ENCODE assay signal across 1 cellular context in the genomic region with DNA sequence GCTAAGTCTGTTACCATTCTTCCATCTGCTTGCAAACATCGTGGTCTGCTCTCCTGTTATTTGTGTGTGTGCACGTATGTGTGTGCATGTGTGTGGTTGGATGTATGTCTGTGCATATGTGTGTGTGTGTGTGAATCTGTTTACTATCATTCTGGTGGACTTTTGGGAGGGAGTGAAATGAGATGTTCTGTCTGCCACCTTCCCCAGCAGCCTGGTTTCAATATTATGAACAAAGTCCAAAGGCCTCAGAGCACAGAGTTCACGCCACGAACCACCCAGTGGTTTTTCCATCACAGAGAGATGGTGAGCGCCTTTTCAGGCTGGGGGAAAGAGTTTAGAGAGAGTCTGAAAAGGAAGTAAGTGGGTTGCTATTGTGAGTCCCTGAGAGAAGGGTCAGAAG.
TF ChIP-seq lines count a peak whose summit lies in the region.

No MANE protein-coding gene starts in this region.

TF ChIP-seq in GM12878, 131 proteins besides CTCF, POLR2A, EP300 and RAD21 (continued from another document):
- TF ChIP-seq, protein P1, sequence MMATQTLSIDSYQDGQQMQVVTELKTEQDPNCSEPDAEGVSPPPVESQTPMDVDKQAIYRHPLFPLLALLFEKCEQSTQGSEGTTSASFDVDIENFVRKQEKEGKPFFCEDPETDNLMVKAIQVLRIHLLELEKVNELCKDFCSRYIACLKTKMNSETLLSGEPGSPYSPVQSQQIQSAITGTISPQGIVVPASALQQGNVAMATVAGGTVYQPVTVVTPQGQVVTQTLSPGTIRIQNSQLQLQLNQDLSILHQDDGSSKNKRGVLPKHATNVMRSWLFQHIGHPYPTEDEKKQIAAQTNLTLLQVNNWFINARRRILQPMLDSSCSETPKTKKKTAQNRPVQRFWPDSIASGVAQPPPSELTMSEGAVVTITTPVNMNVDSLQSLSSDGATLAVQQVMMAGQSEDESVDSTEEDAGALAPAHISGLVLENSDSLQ (IDR thresholded peaks at IDR 0.05): no peak
- TF ChIP-seq, protein P2, sequence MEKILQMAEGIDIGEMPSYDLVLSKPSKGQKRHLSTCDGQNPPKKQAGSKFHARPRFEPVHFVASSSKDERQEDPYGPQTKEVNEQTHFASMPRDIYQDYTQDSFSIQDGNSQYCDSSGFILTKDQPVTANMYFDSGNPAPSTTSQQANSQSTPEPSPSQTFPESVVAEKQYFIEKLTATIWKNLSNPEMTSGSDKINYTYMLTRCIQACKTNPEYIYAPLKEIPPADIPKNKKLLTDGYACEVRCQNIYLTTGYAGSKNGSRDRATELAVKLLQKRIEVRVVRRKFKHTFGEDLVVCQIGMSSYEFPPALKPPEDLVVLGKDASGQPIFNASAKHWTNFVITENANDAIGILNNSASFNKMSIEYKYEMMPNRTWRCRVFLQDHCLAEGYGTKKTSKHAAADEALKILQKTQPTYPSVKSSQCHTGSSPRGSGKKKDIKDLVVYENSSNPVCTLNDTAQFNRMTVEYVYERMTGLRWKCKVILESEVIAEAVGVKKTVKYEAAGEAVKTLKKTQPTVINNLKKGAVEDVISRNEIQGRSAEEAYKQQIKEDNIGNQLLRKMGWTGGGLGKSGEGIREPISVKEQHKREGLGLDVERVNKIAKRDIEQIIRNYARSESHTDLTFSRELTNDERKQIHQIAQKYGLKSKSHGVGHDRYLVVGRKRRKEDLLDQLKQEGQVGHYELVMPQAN (conservative IDR thresholded peaks at IDR 0.05): no peak
- TF ChIP-seq, protein P3, sequence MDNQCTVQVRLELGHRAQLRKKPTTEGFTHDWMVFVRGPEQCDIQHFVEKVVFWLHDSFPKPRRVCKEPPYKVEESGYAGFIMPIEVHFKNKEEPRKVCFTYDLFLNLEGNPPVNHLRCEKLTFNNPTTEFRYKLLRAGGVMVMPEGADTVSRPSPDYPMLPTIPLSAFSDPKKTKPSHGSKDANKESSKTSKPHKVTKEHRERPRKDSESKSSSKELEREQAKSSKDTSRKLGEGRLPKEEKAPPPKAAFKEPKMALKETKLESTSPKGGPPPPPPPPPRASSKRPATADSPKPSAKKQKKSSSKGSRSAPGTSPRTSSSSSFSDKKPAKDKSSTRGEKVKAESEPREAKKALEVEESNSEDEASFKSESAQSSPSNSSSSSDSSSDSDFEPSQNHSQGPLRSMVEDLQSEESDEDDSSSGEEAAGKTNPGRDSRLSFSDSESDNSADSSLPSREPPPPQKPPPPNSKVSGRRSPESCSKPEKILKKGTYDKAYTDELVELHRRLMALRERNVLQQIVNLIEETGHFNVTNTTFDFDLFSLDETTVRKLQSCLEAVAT (IDR thresholded peaks at IDR 0.05): peak; percentile 74
- TF ChIP-seq, protein P4, sequence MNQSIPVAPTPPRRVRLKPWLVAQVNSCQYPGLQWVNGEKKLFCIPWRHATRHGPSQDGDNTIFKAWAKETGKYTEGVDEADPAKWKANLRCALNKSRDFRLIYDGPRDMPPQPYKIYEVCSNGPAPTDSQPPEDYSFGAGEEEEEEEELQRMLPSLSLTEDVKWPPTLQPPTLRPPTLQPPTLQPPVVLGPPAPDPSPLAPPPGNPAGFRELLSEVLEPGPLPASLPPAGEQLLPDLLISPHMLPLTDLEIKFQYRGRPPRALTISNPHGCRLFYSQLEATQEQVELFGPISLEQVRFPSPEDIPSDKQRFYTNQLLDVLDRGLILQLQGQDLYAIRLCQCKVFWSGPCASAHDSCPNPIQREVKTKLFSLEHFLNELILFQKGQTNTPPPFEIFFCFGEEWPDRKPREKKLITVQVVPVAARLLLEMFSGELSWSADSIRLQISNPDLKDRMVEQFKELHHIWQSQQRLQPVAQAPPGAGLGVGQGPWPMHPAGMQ (IDR thresholded peaks at IDR 0.05; ENCODE audit: borderline replicate concordance): no peak
- TF ChIP-seq, protein P5, sequence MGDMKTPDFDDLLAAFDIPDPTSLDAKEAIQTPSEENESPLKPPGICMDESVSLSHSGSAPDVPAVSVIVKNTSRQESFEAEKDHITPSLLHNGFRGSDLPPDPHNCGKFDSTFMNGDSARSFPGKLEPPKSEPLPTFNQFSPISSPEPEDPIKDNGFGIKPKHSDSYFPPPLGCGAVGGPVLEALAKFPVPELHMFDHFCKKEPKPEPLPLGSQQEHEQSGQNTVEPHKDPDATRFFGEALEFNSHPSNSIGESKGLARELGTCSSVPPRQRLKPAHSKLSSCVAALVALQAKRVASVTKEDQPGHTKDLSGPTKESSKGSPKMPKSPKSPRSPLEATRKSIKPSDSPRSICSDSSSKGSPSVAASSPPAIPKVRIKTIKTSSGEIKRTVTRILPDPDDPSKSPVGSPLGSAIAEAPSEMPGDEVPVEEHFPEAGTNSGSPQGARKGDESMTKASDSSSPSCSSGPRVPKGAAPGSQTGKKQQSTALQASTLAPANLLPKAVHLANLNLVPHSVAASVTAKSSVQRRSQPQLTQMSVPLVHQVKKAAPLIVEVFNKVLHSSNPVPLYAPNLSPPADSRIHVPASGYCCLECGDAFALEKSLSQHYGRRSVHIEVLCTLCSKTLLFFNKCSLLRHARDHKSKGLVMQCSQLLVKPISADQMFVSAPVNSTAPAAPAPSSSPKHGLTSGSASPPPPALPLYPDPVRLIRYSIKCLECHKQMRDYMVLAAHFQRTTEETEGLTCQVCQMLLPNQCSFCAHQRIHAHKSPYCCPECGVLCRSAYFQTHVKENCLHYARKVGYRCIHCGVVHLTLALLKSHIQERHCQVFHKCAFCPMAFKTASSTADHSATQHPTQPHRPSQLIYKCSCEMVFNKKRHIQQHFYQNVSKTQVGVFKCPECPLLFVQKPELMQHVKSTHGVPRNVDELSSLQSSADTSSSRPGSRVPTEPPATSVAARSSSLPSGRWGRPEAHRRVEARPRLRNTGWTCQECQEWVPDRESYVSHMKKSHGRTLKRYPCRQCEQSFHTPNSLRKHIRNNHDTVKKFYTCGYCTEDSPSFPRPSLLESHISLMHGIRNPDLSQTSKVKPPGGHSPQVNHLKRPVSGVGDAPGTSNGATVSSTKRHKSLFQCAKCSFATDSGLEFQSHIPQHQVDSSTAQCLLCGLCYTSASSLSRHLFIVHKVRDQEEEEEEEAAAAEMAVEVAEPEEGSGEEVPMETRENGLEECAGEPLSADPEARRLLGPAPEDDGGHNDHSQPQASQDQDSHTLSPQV (IDR thresholded peaks at IDR 0.05): no peak
- TF ChIP-seq BACH1 (IDR thresholded peaks at IDR 0.05; ENCODE audit: borderline replicate concordance) (no peak), PAX8 (IDR thresholded peaks at IDR 0.05) (no peak)
